ENCODE assay signal across 12 cellular contexts in genomic region chr22:46770151-46770641, GRCh38. TPM values are rescaled to one million over a fixed set of nuclear protein-coding genes. Genes with fewer than 3 reads are reported as not detected.
DNase-seq lines count a peak whose midpoint lies in the region; ATAC-seq and TF ChIP-seq lines count a peak whose summit lies in the region.
"Had no signal": no experiment of that assay in that cellular context is flagged by ENCODE, and none has a peak within 500 bp of the region (broad histone marks: within the 10 kb centered on the region; RNA-seq: fewer than 3 reads in every experiment).

No MANE protein-coding gene starts in this region.

- H3K4me3 ChIP-seq in BLaER1 (no peak overlapping the region), OCI-LY1 (ENCODE audit: low read depth, low read length, poor library complexity, severe bottlenecking) (peak overlapping the region; percentile 51), Caco-2 (ENCODE audit: low read depth, low read length) (no peak overlapping the region), mammary epithelial cell (replicated peaks in 1 of 3; ENCODE audit: insufficient read depth in 1 of 3, low read depth in 2 of 3, low read length in 3 of 3) (no peak overlapping the region)

- CTCF ChIA-PET in Caco-2 (lab: Charles Lee): interaction anchor here (0.8 kb wide), 1 partner anchor 33 kb away, joined by 4 read pairs; no protein-coding TSS in a partner anchor
- CTCF ChIA-PET in mammary epithelial cell (lab: Charles Lee; ENCODE audit: low non-redundant PET): no interaction called here

- no peaks in the 10 kb centered on the region for H3K27me3 Mint-ChIP-seq in effector memory CD8-positive, alpha-beta T cell
- no peaks in the 10 kb centered on the region for H3K27me3 Mint-ChIP-seq in nephron progenitor cell (ENCODE audit: low read depth, poor library complexity)
- no peaks in the 10 kb centered on the region for H3K27me3 Mint-ChIP-seq in Caco-2 (ENCODE audit: insufficient read depth, unreplicated experiment)

- intact Hi-C loops in Caco-2 (cut with micrococcal nuclease; ENCODE audit: unreplicated experiment) (no loop called here), mammary epithelial cell (cut with micrococcal nuclease) (no loop called here)

- ATAC-seq in effector memory CD8-positive, alpha-beta T cell (replicated peaks): no peak

- POLR2A ChIA-PET in Caco-2 (lab: Charles Lee): no interaction called here

- H3K36me3 ChIP-seq in BLaER1: peaks cover 10% of the 10 kb centered on the region; the same call in 1 of the 2 replicates
- no peaks in the 10 kb centered on the region for H3K36me3 ChIP-seq in OCI-LY1 (ENCODE audit: insufficient read depth, low read length)
- H3K36me3 ChIP-seq in Caco-2 (ENCODE audit: control insufficient read depth, insufficient read depth, low read length): no peaks in the 10 kb centered on the region
- H3K36me3 ChIP-seq in mammary epithelial cell (ENCODE audit: insufficient read depth, low read length): no peaks in the 10 kb centered on the region
- H3K36me3 ChIP-seq: BE2C had no signal

- no peaks in the 10 kb centered on the region for H3K9me2 ChIP-seq in OCI-LY1 (ENCODE audit: low read depth, low read length)

- dilution Hi-C loops in mammary epithelial cell (cut with HindIII; ENCODE audit: low sequenced_read_pairs): no loop called here

- peak overlapping the region in 1 of 2 donors; percentile 67 for H3K4me3 Mint-ChIP-seq in effector memory CD8-positive, alpha-beta T cell
- H3K4me3 Mint-ChIP-seq in nephron progenitor cell (no peak overlapping the region), Caco-2 (ENCODE audit: unreplicated experiment) (no peak overlapping the region)

- no peak for DNase-seq in effector memory CD8-positive, alpha-beta T cell
- DNase-seq in nephron progenitor cell (no peak), Caco-2 (no peak), NCI-H1436 treated with DMSO at 0.1 percent for 48 hours (lab: John Stamatoyannopoulos, UW) (no peak), NCI-H1105 (lab: John Stamatoyannopoulos, UW) (no peak), mammary epithelial cell (no peak)
- DNase-seq: activated CD4-positive, CD25-positive, alpha-beta regulatory T cell treated with anti-CD3 and anti-CD28 coated beads, Interleukin-2, amount 50 U/mL, for 72 hours; BE2C; GOT3; NCI-H1417 treated with DMSO at 0.1 percent for 48 hours had no signal

- 82% methylated on average over 13 of the region's 14 CpGs for WGBS in mammary epithelial cell (ENCODE audit: low coverage, missing lambda C conversion rate)

- in situ Hi-C loops in mammary epithelial cell (cut with MboI; ENCODE audit: low sequenced_read_pairs in 2 of 2): loop anchor here in 1 of 2 donors (25.0 kb wide), 1 partner anchor 408 kb away; no protein-coding TSS in a partner anchor

- BruUV-seq in Caco-2 (replicated peaks; lab: Mats Ljungman, UMichigan) (no TSS peak), mammary epithelial cell (replicated peaks; lab: Mats Ljungman, UMichigan) (no TSS peak)

- H4K20me1 ChIP-seq in BLaER1 (peaks cover 77% of the 10 kb centered on the region), OCI-LY1 (ENCODE audit: insufficient read depth, low read length) (no peaks in the 10 kb centered on the region), mammary epithelial cell (ENCODE audit: insufficient read depth, low read length) (no peaks in the 10 kb centered on the region)

- H3K4me1 Mint-ChIP-seq in effector memory CD8-positive, alpha-beta T cell (ENCODE audit: low read depth in 2 of 2): peaks cover 55 to 66% of the 10 kb centered on the region in 2 donors
- H3K4me1 Mint-ChIP-seq in nephron progenitor cell (peaks cover 54% of the 10 kb centered on the region), Caco-2 (ENCODE audit: low read depth, unreplicated experiment) (peaks cover 20% of the 10 kb centered on the region)

- H3K4me1 ChIP-seq in BLaER1 (peaks cover 86% of the 10 kb centered on the region), OCI-LY1 (ENCODE audit: insufficient read depth, low read length, severe bottlenecking) (peaks cover 81% of the 10 kb centered on the region), Caco-2 (peaks cover 23% of the 10 kb centered on the region), mammary epithelial cell (ENCODE audit: insufficient read depth, low read length) (peaks cover 22% of the 10 kb centered on the region)

- peaks cover 29% of the 10 kb centered on the region for H3K36me3 Mint-ChIP-seq in effector memory CD8-positive, alpha-beta T cell (ENCODE audit: insufficient read depth)
- H3K36me3 Mint-ChIP-seq in nephron progenitor cell (ENCODE audit: low read depth) (no peaks in the 10 kb centered on the region), Caco-2 (ENCODE audit: insufficient read depth, unreplicated experiment) (peaks cover 19% of the 10 kb centered on the region)

- TF ChIP-seq CTCF in OCI-LY1 (IDR thresholded peaks at IDR 0.05; ENCODE audit: low read length): no peak
- no peak for TF ChIP-seq CTCF in nephron progenitor cell (IDR thresholded peaks at IDR 0.05)
- TF ChIP-seq CTCF in Caco-2 (IDR thresholded peaks at IDR 0.05; ENCODE audit: insufficient read depth in 1 of 2, low read depth in 1 of 2, low read length in 1 of 2, severe bottlenecking in 1 of 2, unreplicated experiment in 1 of 2): no peak
- TF ChIP-seq CTCF in mammary epithelial cell (conservative IDR thresholded peaks at IDR 0.05 in 1 of 2, IDR thresholded peaks at IDR 0.05 in 1 of 2; ENCODE audit: extremely low read depth in 1 of 2, insufficient read depth in 1 of 2, low read depth in 1 of 2, low read length in 2 of 2): no peak

- no peaks in the 10 kb centered on the region for H3F3A ChIP-seq in OCI-LY1 (ENCODE audit: insufficient read depth, low read length)

- no peaks in the 10 kb centered on the region for H3K9me3 Mint-ChIP-seq in effector memory CD8-positive, alpha-beta T cell
- H3K9me3 Mint-ChIP-seq in nephron progenitor cell (no peaks in the 10 kb centered on the region), Caco-2 (ENCODE audit: unreplicated experiment) (no peaks in the 10 kb centered on the region)

- 0 out of 2 replicates have a peak overlapping the region, but pooled peaks have one; percentile 46 for H3K9ac ChIP-seq in BLaER1
- H3K9ac ChIP-seq in OCI-LY1 (ENCODE audit: low read length): peak overlapping the region; percentile 69
- no peak overlapping the region for H3K9ac ChIP-seq in mammary epithelial cell (ENCODE audit: insufficient read depth, low read length)

- peak overlapping the region; percentile 78 for H3K4me2 ChIP-seq in BLaER1
- H3K4me2 ChIP-seq in OCI-LY1 (ENCODE audit: low read length): peak overlapping the region; percentile 69
- no peak overlapping the region for H3K4me2 ChIP-seq in mammary epithelial cell (ENCODE audit: insufficient read depth, low read depth, low read length)

- H3K27ac ChIP-seq in BLaER1 (peak overlapping the region; percentile 72), OCI-LY1 (ENCODE audit: low read depth, low read length, poor library complexity, severe bottlenecking) (peak overlapping the region; percentile 97), mammary epithelial cell (ENCODE audit: insufficient read depth, low read depth, low read length) (no peak overlapping the region)

- H2AFZ ChIP-seq in OCI-LY1 (ENCODE audit: low read length) (no peak overlapping the region), mammary epithelial cell (ENCODE audit: low read depth, low read length) (no peak overlapping the region)

- H3K27me3 ChIP-seq in BLaER1 (no peaks in the 10 kb centered on the region), OCI-LY1 (ENCODE audit: insufficient read depth, low read length) (no peaks in the 10 kb centered on the region), Caco-2 (replicated peaks; ENCODE audit: control insufficient read depth, insufficient read depth, low read length) (no peaks in the 10 kb centered on the region), mammary epithelial cell (ENCODE audit: insufficient read depth, low read length) (no peaks in the 10 kb centered on the region)
- H3K27me3 ChIP-seq: BE2C had no signal

- H3K79me2 ChIP-seq in OCI-LY1 (ENCODE audit: insufficient read depth, low read length): peaks cover 11% of the 10 kb centered on the region
- peaks cover 77% of the 10 kb centered on the region for H3K79me2 ChIP-seq in mammary epithelial cell (ENCODE audit: insufficient read depth, low read length)

- H3K9me3 ChIP-seq in BLaER1: no peaks in the 10 kb centered on the region
- no peaks in the 10 kb centered on the region for H3K9me3 ChIP-seq in OCI-LY1 (ENCODE audit: low read length)
- no peaks in the 10 kb centered on the region for H3K9me3 ChIP-seq in Caco-2
- H3K9me3 ChIP-seq in mammary epithelial cell (replicated peaks; ENCODE audit: insufficient read depth, low read length): no peaks in the 10 kb centered on the region
- H3K9me3 ChIP-seq: BE2C had no signal

- peak overlapping the region; percentile 82 to 91 for H3K27ac Mint-ChIP-seq in effector memory CD8-positive, alpha-beta T cell
- H3K27ac Mint-ChIP-seq in nephron progenitor cell (peak overlapping the region; percentile 19), Caco-2 (ENCODE audit: unreplicated experiment) (no peak overlapping the region)

RNA-seq across cellular contexts. Expression of gene TBC1D22A, which starts 7.7 kb away (rescaled TPM):
- 26.7 and 32.6 TPM in 2 replicates for total RNA-seq in Caco-2 (2022)
- total RNA-seq in mammary epithelial cell: 10 to 100 TPM; 19.3 to 27.0 TPM
- polyA plus RNA-seq in mammary epithelial cell: 17.0 TPM
- polyA minus RNA-seq in mammary epithelial cell: 6.4 TPM

RNA-seq across cellular contexts. Expression of gene CERK, which starts 32.1 kb away (rescaled TPM):
- 35.0 and 37.6 TPM in 2 replicates for total RNA-seq in Caco-2 (2022)
- total RNA-seq in mammary epithelial cell: 10 to 100 TPM; 16.3 to 17.5 TPM
- 16.0 TPM for polyA plus RNA-seq in mammary epithelial cell
- 27.8 TPM for polyA minus RNA-seq in mammary epithelial cell
